1 cellular context compared by ENCODE assay signal in genomic region chr12:118459110-118459509, GRCh38.
TF ChIP-seq lines count a peak whose summit lies in the region.

No MANE protein-coding gene starts in this region.

TF ChIP-seq in K562, 482 proteins besides CTCF, POLR2A, EP300 and RAD21 (continued from another document):
- TF ChIP-seq ZNF395 (CRISPR knock-in tag; IDR thresholded peaks at IDR 0.05) (no peak), E2F1 (CRISPR knock-in tag; IDR thresholded peaks at IDR 0.05) (no peak), PRDM10 (IDR thresholded peaks at IDR 0.05; ENCODE audit: partially characterized antibody) (peak; percentile 92)
